Comparison of ENCODE assay signal across 24 cellular contexts in genomic region chr6:98841114-98841513, GRCh38. TPM values are rescaled to one million over a fixed set of nuclear protein-coding genes. Genes with fewer than 3 reads are reported as not detected.
DNase-seq lines count a peak whose midpoint lies in the region; ATAC-seq and TF ChIP-seq lines count a peak whose summit lies in the region.
"Had no signal": no experiment of that assay in that cellular context is flagged by ENCODE, and none has a peak within 500 bp of the region (broad histone marks: within the 10 kb centered on the region; RNA-seq: fewer than 3 reads in every experiment).

No MANE protein-coding gene starts in this region.

- ATAC-seq in HG03159 (IDR thresholded peaks at IDR 0.05; ENCODE audit: unreplicated experiment), result no peak
- ATAC-seq: GM12878, HCT116 had no signal

- H3K9ac ChIP-seq in iPS-18a (ENCODE audit: low read length) (no peak overlapping the region), neural progenitor cell (no peak overlapping the region)

- H2AFZ ChIP-seq in neural progenitor cell (replicated peaks), result no peak overlapping the region
- H2AFZ ChIP-seq: PC-9 had no signal

- H3K4me1 ChIP-seq in iPS-18a (ENCODE audit: control insufficient read depth, low read depth, low read length) (peaks cover 29% of the 10 kb centered on the region), neural progenitor cell (peaks cover 67% of the 10 kb centered on the region)

- no peaks in the 10 kb centered on the region for H3K36me3 ChIP-seq in iPS-18a (ENCODE audit: control insufficient read depth, low read depth, low read length)
- H3K36me3 ChIP-seq in neural progenitor cell, result no peaks in the 10 kb centered on the region
- H3K36me3 ChIP-seq: SJSA1 had no signal

- H3K79me2 ChIP-seq in neural progenitor cell (ENCODE audit: low read depth), result peaks cover 36% of the 10 kb centered on the region

- peaks cover 58% of the 10 kb centered on the region for H3K36me3 Mint-ChIP-seq in neural progenitor cell

- DNase-seq in caudate nucleus (lab: John Stamatoyannopoulos, UW), result no peak
- no peak for DNase-seq in neural progenitor cell (ENCODE audit: low spot score)
- no peak for DNase-seq in GM13977 (ENCODE audit: low spot score)
- no peak for DNase-seq in amniotic stem cell (lab: John Stamatoyannopoulos, UW)
- no peak for DNase-seq in DMS153 (lab: John Stamatoyannopoulos, UW)
- DNase-seq: CD4-positive, alpha-beta memory T cell; COR-L47; NCI-H1048; NCI-H1417; NCI-H1694 treated with DMSO at 0.1 percent for 48 hours; NCI-H2081 treated with DMSO at 0.1 percent for 48 hours; NCI-H2171; NCI-H226; NCI-H510A; NCI-H774; PC-9; Right ventricle myocardium superior had no signal

- peak overlapping the region; percentile 77 for H3K27ac Mint-ChIP-seq in neural progenitor cell

- H3K9me3 Mint-ChIP-seq in neural progenitor cell, result peaks cover 2% of the 10 kb centered on the region

- H3K4me3 ChIP-seq in iPS-18a (ENCODE audit: low read length) (peak overlapping the region; percentile 60), neural progenitor cell (no peak overlapping the region)
- H3K4me3 ChIP-seq: GM12878, PC-9, SJSA1 had no signal

- in situ Hi-C loops in GM13977 (cut with MboI; ENCODE audit: low pct_unique_long_range_greater_than_20kb, low sequenced_read_pairs, unreplicated experiment), result loop anchor here (25.0 kb wide), 2 partner anchors 771 to 1621 kb away; partner anchors contain the start of genes PRDM13 and SIM1

- peaks cover 81% of the 10 kb centered on the region for H4K20me1 ChIP-seq in neural progenitor cell (ENCODE audit: low read depth)

- no peak overlapping the region for H3K4me2 ChIP-seq in neural progenitor cell
- H3K4me2 ChIP-seq: PC-9 had no signal

- H3K27ac ChIP-seq in angular gyrus (ENCODE audit: low read depth, low read length) (peak overlapping the region; percentile 69), caudate nucleus (ENCODE audit: low read depth, low read length) (peak overlapping the region; percentile 85), iPS-18a (ENCODE audit: low read length) (no peak overlapping the region), neural progenitor cell (no peak overlapping the region)
- H3K27ac ChIP-seq: PC-9, SJSA1 had no signal

- H3K27me3 Mint-ChIP-seq in neural progenitor cell (ENCODE audit: insufficient read depth, low read depth), result peaks cover 10% of the 10 kb centered on the region

- TF ChIP-seq CTCF in neural progenitor cell (IDR thresholded peaks at IDR 0.05), result no peak
- no peak for TF ChIP-seq CTCF in GM13977 (IDR thresholded peaks at IDR 0.05; ENCODE audit: extremely low read depth, insufficient read depth, missing control alignments)

- H3K4me1 Mint-ChIP-seq in neural progenitor cell, result peaks cover 42% of the 10 kb centered on the region

- H3K9me3 ChIP-seq in iPS-18a (ENCODE audit: control insufficient read depth, low read depth, low read length) (no peaks in the 10 kb centered on the region), neural progenitor cell (ENCODE audit: low read depth) (no peaks in the 10 kb centered on the region)
- H3K9me3 ChIP-seq: SJSA1 had no signal

- H3K27me3 ChIP-seq in iPS-18a (ENCODE audit: control insufficient read depth, insufficient read depth, low read length) (peaks cover 96% of the 10 kb centered on the region), neural progenitor cell (peaks cover 90% of the 10 kb centered on the region)

- peak overlapping the region; percentile 94 for H3K4me3 Mint-ChIP-seq in neural progenitor cell
- H3K4me3 Mint-ChIP-seq: CD4-positive, alpha-beta memory T cell had no signal

- peaks cover 32% of the 10 kb centered on the region for H3F3A ChIP-seq in neural progenitor cell (ENCODE audit: low read depth)

RNA-seq across cellular contexts. Expression of gene POU3F2, which starts 6.7 kb away (rescaled TPM):
- 8.8 and 12.2 TPM in 2 replicates for total RNA-seq in neural progenitor cell (ENCODE audit: low replicate concordance)
- total RNA-seq: CD4-positive, alpha-beta memory T cell; GM12878; HT-29; PC-9; Right ventricle myocardium superior; SJSA1 had no signal

Comparison
In these comparisons a context has a peak if more than half of its experiments do, and no peak if none do; other contexts are left out.
1. H3K27ac ChIP-seq: peak in angular gyrus (single experiment) and caudate nucleus (single experiment); none in iPS-18a (single experiment) and neural progenitor cell (single experiment).